Comparison of ENCODE assay signal across 9 cellular contexts in genomic region chr9:92138157-92138959, GRCh38. TPM values are rescaled to one million over a fixed set of nuclear protein-coding genes. Genes with fewer than 3 reads are reported as not detected.
DNase-seq lines count a peak whose midpoint lies in the region; ATAC-seq and TF ChIP-seq lines count a peak whose summit lies in the region.
"Had no signal": no experiment of that assay in that cellular context is flagged by ENCODE, and none has a peak within 500 bp of the region (broad histone marks: within the 10 kb centered on the region; RNA-seq: fewer than 3 reads in every experiment).

No MANE protein-coding gene starts in this region.

- DNase-seq in A673 (ENCODE audit: low spot score) (peak; percentile 79), GM13976 (ENCODE audit: low spot score) (peak; percentile 81), NCI-H2227 (lab: John Stamatoyannopoulos, UW; ENCODE audit: unreplicated experiment) (peak; percentile 84), midbrain (lab: John Stamatoyannopoulos, UW) (peak; percentile 67)
- DNase-seq in activated CD8-positive, alpha-beta T cell treated with anti-CD3 and anti-CD28 coated beads, Interleukin-2, amount 10 ng/mL, durations not matched to agents 7 days and 5 days, result peak; percentile 82
- DNase-seq in effector CD8-positive, alpha-beta T cell (lab: John Stamatoyannopoulos, UW), result peak; percentile 60
- DNase-seq in stimulated activated CD8-positive, alpha-beta memory T cell treated with anti-CD3 and anti-CD28 coated beads, Interleukin-4, amount 100 ng/mL, for 4 hours (ENCODE audit: low read depth in 2 of 2, low spot score in 1 of 2), result peak; percentile 12 to 52

- H3K27ac Mint-ChIP-seq in activated CD8-positive, alpha-beta T cell treated with anti-CD3 and anti-CD28 coated beads, Interleukin-2, amount 10 ng/mL, durations not matched to agents 7 days and 5 days, result no peak overlapping the region

- H3K9me3 Mint-ChIP-seq in activated CD8-positive, alpha-beta T cell treated with anti-CD3 and anti-CD28 coated beads, Interleukin-2, amount 10 ng/mL, durations not matched to agents 7 days and 5 days (ENCODE audit: insufficient read depth), result no peaks in the 10 kb centered on the region

- no peaks in the 10 kb centered on the region for H3K9me3 ChIP-seq in A673 (ENCODE audit: low read depth, low read length, poor library complexity, severe bottlenecking)

- H3K36me3 Mint-ChIP-seq in activated CD8-positive, alpha-beta T cell treated with anti-CD3 and anti-CD28 coated beads, Interleukin-2, amount 10 ng/mL, durations not matched to agents 7 days and 5 days (ENCODE audit: low read depth), result no peaks in the 10 kb centered on the region

- H3K36me3 ChIP-seq in A673 (ENCODE audit: insufficient read depth, low read length, poor library complexity, severe bottlenecking), result no peaks in the 10 kb centered on the region

- CTCF ChIA-PET in A673 (lab: Charles Lee), result interaction anchor here (0.6 to 1.5 kb wide), 8 partner anchors 9 to 652 kb away, joined by 3 to 7 read pairs (median 4); no protein-coding TSS in a partner anchor
- CTCF ChIA-PET in activated CD8-positive, alpha-beta T cell treated with anti-CD3 and anti-CD28 coated beads, Interleukin-2, amount 10 ng/mL, durations not matched to agents 7 days and 5 days (lab: Charles Lee), result interaction anchor here (0.6 to 5.3 kb wide), 38 partner anchors 8 to 653 kb away, joined by 3 to 50 read pairs (median 6); partner anchors contain the start of genes CENPP and NOL8

- peaks cover 18% of the 10 kb centered on the region for H3K4me1 Mint-ChIP-seq in activated CD8-positive, alpha-beta T cell treated with anti-CD3 and anti-CD28 coated beads, Interleukin-2, amount 10 ng/mL, durations not matched to agents 7 days and 5 days (ENCODE audit: low read depth)

- H3K4me3 Mint-ChIP-seq in activated CD8-positive, alpha-beta T cell treated with anti-CD3 and anti-CD28 coated beads, Interleukin-2, amount 10 ng/mL, durations not matched to agents 7 days and 5 days, result no peak overlapping the region

- no peak overlapping the region for H3K4me3 ChIP-seq in A673 (ENCODE audit: low read depth, low read length, poor library complexity, severe bottlenecking)
- H3K4me3 ChIP-seq: skin epidermis had no signal

- POLR2A ChIA-PET in A673 (lab: Charles Lee; ENCODE audit: low non-redundant PET), result no interaction called here
- POLR2A ChIA-PET in activated CD8-positive, alpha-beta T cell treated with anti-CD3 and anti-CD28 coated beads, Interleukin-2, amount 10 ng/mL, durations not matched to agents 7 days and 5 days (lab: Charles Lee), result interaction anchor here (1.3 kb wide), 1 partner anchor 188 kb away, joined by 5 read pairs; the partner anchor contains the start of gene CENPP

- peak; percentile 51 for ATAC-seq in activated CD8-positive, alpha-beta T cell treated with anti-CD3 and anti-CD28 coated beads, Interleukin-2, amount 10 ng/mL, durations not matched to agents 7 days and 5 days
- no peak for ATAC-seq in HG02970 (IDR thresholded peaks at IDR 0.05; ENCODE audit: low FRiP score, unreplicated experiment)

- H3K27me3 Mint-ChIP-seq in activated CD8-positive, alpha-beta T cell treated with anti-CD3 and anti-CD28 coated beads, Interleukin-2, amount 10 ng/mL, durations not matched to agents 7 days and 5 days (ENCODE audit: low read depth), result peaks cover 33% of the 10 kb centered on the region

- TF ChIP-seq CTCF in A673 (conservative IDR thresholded peaks at IDR 0.05; ENCODE audit: low read depth, low read length), result peak; percentile 86
- TF ChIP-seq CTCF in GM13976 (IDR thresholded peaks at IDR 0.05; ENCODE audit: borderline replicate concordance, control extremely low read depth, extremely low read depth, insufficient read depth, missing control alignments), result peak; percentile 83

- peaks cover 8% of the 10 kb centered on the region for H3K4me1 ChIP-seq in A673 (ENCODE audit: insufficient read depth, low read length, poor library complexity, severe bottlenecking)

- BruUV-seq in A673 (replicated peaks; lab: Mats Ljungman, UMichigan), result no TSS peak

- in situ Hi-C loops in GM13976 (cut with MboI; ENCODE audit: low sequenced_read_pairs, unreplicated experiment), result loop anchor here (10.0 to 25.0 kb wide), 3 partner anchors 299 to 649 kb away; no protein-coding TSS in a partner anchor

- peaks cover 10% of the 10 kb centered on the region for H3K27me3 ChIP-seq in A673 (replicated peaks; ENCODE audit: insufficient read depth, low read depth, low read length, poor library complexity)

- no peak overlapping the region for H3K27ac ChIP-seq in A673 (ENCODE audit: low read depth, low read length, poor library complexity, severe bottlenecking)
- H3K27ac ChIP-seq: skin epidermis had no signal

- intact Hi-C loops in A673 (cut with micrococcal nuclease; ENCODE audit: unreplicated experiment), result loop anchor here (2.0 kb wide), 1 partner anchor 652 kb away; no protein-coding TSS in a partner anchor

RNA-seq across cellular contexts. Expression of gene SPTLC1, which starts 23.1 kb away (rescaled TPM):
- 60.6 and 62.1 TPM in 2 replicates for total RNA-seq in A673 (2021)
- 10 to 100 TPM; 47.7 to 52.5 TPM for total RNA-seq in activated CD8-positive, alpha-beta T cell treated with anti-CD3 and anti-CD28 coated beads, Interleukin-2, amount 10 ng/mL, durations not matched to agents 7 days and 5 days

Comparison
In these comparisons a context has a peak if more than half of its experiments do, and no peak if none do; other contexts are left out.
1. DNase-seq: peak in every context shown above with its lines; median percentile 84 in NCI-H2227; 82 in activated CD8-positive, alpha-beta T cell treated with anti-CD3 and anti-CD28 coated beads, Interleukin-2, amount 10 ng/mL, durations not matched to agents 7 days and 5 days; 81 in GM13976; 79 in A673; 67 in midbrain; 60 in effector CD8-positive, alpha-beta T cell; 32 in stimulated activated CD8-positive, alpha-beta memory T cell treated with anti-CD3 and anti-CD28 coated beads, Interleukin-4, amount 100 ng/mL, for 4 hours.